Comparison of ENCODE assay signal across 29 cellular contexts in the genomic region with DNA sequence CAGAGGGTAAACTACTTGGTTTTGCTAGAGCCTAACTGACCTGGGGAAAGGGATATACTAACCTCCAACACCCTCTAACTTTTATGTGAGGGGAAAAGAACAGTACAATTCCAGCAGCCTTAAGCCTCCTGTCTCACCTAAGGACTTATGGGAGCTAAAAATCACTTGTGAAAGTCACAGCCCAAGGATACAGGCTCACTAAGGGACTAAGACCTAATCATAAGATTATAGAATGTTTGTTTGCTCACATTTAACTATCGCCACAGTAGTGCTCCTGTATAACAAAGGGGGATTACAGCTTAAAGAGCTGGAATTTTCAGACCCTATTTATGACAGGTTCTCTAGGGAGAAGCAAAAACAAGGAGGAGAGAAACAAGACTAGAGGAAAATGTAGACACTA.
"Had no signal": no experiment of that assay in that cellular context is flagged by ENCODE, and none has a peak within 500 bp of the region (broad histone marks: within the 10 kb centered on the region; RNA-seq: fewer than 3 reads in every experiment).

No MANE protein-coding gene starts in this region.

- H3K9me3 ChIP-seq: stomach, suprapubic skin, testis, thoracic aorta, thyroid gland, tibial artery, tibial nerve, transverse colon, upper lobe of left lung, upper lobe of right lung, uterus, vagina had no signal

- H3K27me3 Mint-ChIP-seq: stimulated activated memory B cell treated with anti-CD40 and anti-IgM and Interleukin-4, amounts not matched to agents 10 μg/mL and 1 μg/mL and 100 μg/mL, for 72 hours; stimulated activated naive B cell treated with anti-CD40 and anti-IgM and Interleukin-4, amounts not matched to agents 10 μg/mL and 1 μg/mL and 100 μg/mL, for 72 hours; stimulated activated naive CD8-positive, alpha-beta T cell treated with anti-CD3 and anti-CD28 coated beads, Interleukin-15, amount 100 ng/mL, for 72 hours; stimulated activated naive CD8-positive, alpha-beta T cell treated with anti-CD3 and anti-CD28 coated beads, Interleukin-15, Interleukin-2, amounts not matched to agents 100 ng/mL and 50 ng/mL, for 24 hours; type B pancreatic cell had no signal

- H3K4me1 Mint-ChIP-seq: stimulated activated effector memory CD8-positive, alpha-beta T cell treated with anti-CD3 and anti-CD28 coated beads, Interleukin-12 subunit alpha, Interleukin-12 subunit beta, amount 100 ng/mL, for 72 hours; stimulated activated memory B cell treated with anti-CD40 and anti-IgM and Interleukin-4, amounts not matched to agents 10 μg/mL and 1 μg/mL and 100 μg/mL, for 72 hours; stimulated activated naive B cell treated with anti-CD40 and anti-IgM and Interleukin-4, amounts not matched to agents 10 μg/mL and 1 μg/mL and 100 μg/mL, for 72 hours; stimulated activated naive CD8-positive, alpha-beta T cell treated with anti-CD3 and anti-CD28 coated beads, Interleukin-15, amount 100 ng/mL, for 72 hours had no signal

- H3K27ac Mint-ChIP-seq: stimulated activated effector memory CD8-positive, alpha-beta T cell treated with anti-CD3 and anti-CD28 coated beads, Interleukin-12 subunit alpha, Interleukin-12 subunit beta, amount 100 ng/mL, for 72 hours; stimulated activated memory B cell treated with anti-CD40 and anti-IgM and Interleukin-4, amounts not matched to agents 10 μg/mL and 1 μg/mL and 100 μg/mL, for 72 hours; stimulated activated naive B cell treated with anti-CD40 and anti-IgM and Interleukin-4, amounts not matched to agents 10 μg/mL and 1 μg/mL and 100 μg/mL, for 72 hours; stimulated activated naive CD8-positive, alpha-beta T cell treated with anti-CD3 and anti-CD28 coated beads, Interleukin-15, amount 100 ng/mL, for 72 hours; stimulated activated naive CD8-positive, alpha-beta T cell treated with anti-CD3 and anti-CD28 coated beads, Interleukin-15, Interleukin-2, amounts not matched to agents 100 ng/mL and 50 ng/mL, for 24 hours; type B pancreatic cell had no signal

- H3K36me3 ChIP-seq: stomach, suprapubic skin, thoracic aorta, thyroid gland, tibial artery, tibial nerve, transverse colon, upper lobe of left lung, upper lobe of right lung, uterus, vagina had no signal

- H3K4me3 ChIP-seq: stomach, suprapubic skin, testis, thoracic aorta, thyroid gland, tibial artery, tibial nerve, transverse colon, upper lobe of left lung, upper lobe of right lung, uterus, vagina had no signal

- DNase-seq: stimulated activated CD4-positive, alpha-beta T cell treated with anti-CD3 and anti-CD28 coated beads, Interleukin-2, amount 100 ng/mL, for 48 hours; stimulated activated CD4-positive, alpha-beta T cell treated with anti-CD3 and anti-CD28 coated beads, Interleukin-4, amount 100 ng/mL, for 1 hour; stimulated activated CD4-positive, alpha-beta T cell treated with anti-CD3 and anti-CD28 coated beads, Interleukin-4, amount 100 ng/mL, for 24 hours; stimulated activated CD4-positive, alpha-beta T cell treated with anti-CD3 and anti-CD28 coated beads, Interleukin-4, amount 100 ng/mL, for 4 hours; stimulated activated CD8-positive, alpha-beta memory T cell treated with anti-CD3 and anti-CD28 coated beads, Interleukin-4, amount 100 ng/mL, for 48 hours; stimulated activated naive B cell treated with anti-CD40 and anti-IgM and Interleukin-4, amounts not matched to agents 10 μg/mL and 1 μg/mL and 100 μg/mL, for 72 hours; stimulated activated naive CD4-positive, alpha-beta T cell; stimulated activated naive CD4-positive, alpha-beta T cell treated with Interleukin-2 at 50 U/mL for 16 hours; stimulated activated naive CD8-positive, alpha-beta T cell treated with anti-CD3 and anti-CD28 coated beads, Interleukin-15, amount 100 ng/mL, for 72 hours; stimulated activated naive CD8-positive, alpha-beta T cell treated with anti-CD3 and anti-CD28 coated beads, Interleukin-15, Interleukin-2, amounts not matched to agents 100 U/mL and 50 U/mL, for 24 hours; stomach; substantia nigra; testis; thyroid gland; tibial artery; transverse colon; trophoblast cell; upper lobe of left lung; upper lobe of right lung; uterus had no signal

- FAIRE-seq: urothelium cell line had no signal

- ATAC-seq: stimulated activated effector memory CD8-positive, alpha-beta T cell treated with anti-CD3 and anti-CD28 coated beads, Interleukin-12 subunit alpha, Interleukin-12 subunit beta, amount 100 ng/mL, for 72 hours; stimulated activated memory B cell treated with anti-CD40 and anti-IgM and Interleukin-4, amounts not matched to agents 10 μg/mL and 1 μg/mL and 100 μg/mL, for 72 hours; stimulated activated naive B cell treated with anti-CD40 and anti-IgM and Interleukin-4, amounts not matched to agents 10 μg/mL and 1 μg/mL and 100 μg/mL, for 72 hours; stimulated activated naive CD8-positive, alpha-beta T cell treated with anti-CD3 and anti-CD28 coated beads, Interleukin-15, amount 100 ng/mL, for 72 hours; stimulated activated naive CD8-positive, alpha-beta T cell treated with anti-CD3 and anti-CD28 coated beads, Interleukin-15, Interleukin-2, amounts not matched to agents 100 U/mL and 50 U/mL, for 24 hours; upper lobe of right lung had no signal

- H3K4me3 Mint-ChIP-seq: stimulated activated effector memory CD8-positive, alpha-beta T cell treated with anti-CD3 and anti-CD28 coated beads, Interleukin-12 subunit alpha, Interleukin-12 subunit beta, amount 100 ng/mL, for 72 hours; stimulated activated memory B cell treated with anti-CD40 and anti-IgM and Interleukin-4, amounts not matched to agents 10 μg/mL and 1 μg/mL and 100 μg/mL, for 72 hours; stimulated activated naive B cell treated with anti-CD40 and anti-IgM and Interleukin-4, amounts not matched to agents 10 μg/mL and 1 μg/mL and 100 μg/mL, for 72 hours; stimulated activated naive CD8-positive, alpha-beta T cell treated with anti-CD3 and anti-CD28 coated beads, Interleukin-15, amount 100 ng/mL, for 72 hours; stimulated activated naive CD8-positive, alpha-beta T cell treated with anti-CD3 and anti-CD28 coated beads, Interleukin-15, Interleukin-2, amounts not matched to agents 100 ng/mL and 50 ng/mL, for 24 hours; type B pancreatic cell had no signal

- H3K36me3 Mint-ChIP-seq: stimulated activated effector memory CD8-positive, alpha-beta T cell treated with anti-CD3 and anti-CD28 coated beads, Interleukin-12 subunit alpha, Interleukin-12 subunit beta, amount 100 ng/mL, for 72 hours; stimulated activated memory B cell treated with anti-CD40 and anti-IgM and Interleukin-4, amounts not matched to agents 10 μg/mL and 1 μg/mL and 100 μg/mL, for 72 hours; stimulated activated naive B cell treated with anti-CD40 and anti-IgM and Interleukin-4, amounts not matched to agents 10 μg/mL and 1 μg/mL and 100 μg/mL, for 72 hours; type B pancreatic cell had no signal

- H3K4me1 ChIP-seq: stomach, suprapubic skin, testis, thyroid gland, tibial artery, tibial nerve, transverse colon, upper lobe of left lung, upper lobe of right lung, uterus, vagina had no signal

- H3K9me3 Mint-ChIP-seq: stimulated activated memory B cell treated with anti-CD40 and anti-IgM and Interleukin-4, amounts not matched to agents 10 μg/mL and 1 μg/mL and 100 μg/mL, for 72 hours; stimulated activated naive B cell treated with anti-CD40 and anti-IgM and Interleukin-4, amounts not matched to agents 10 μg/mL and 1 μg/mL and 100 μg/mL, for 72 hours; stimulated activated naive CD8-positive, alpha-beta T cell treated with anti-CD3 and anti-CD28 coated beads, Interleukin-15, amount 100 ng/mL, for 72 hours; stimulated activated naive CD8-positive, alpha-beta T cell treated with anti-CD3 and anti-CD28 coated beads, Interleukin-15, Interleukin-2, amounts not matched to agents 100 ng/mL and 50 ng/mL, for 24 hours; type B pancreatic cell had no signal

- H3K27me3 ChIP-seq: stomach, suprapubic skin, testis, thyroid gland, tibial artery, transverse colon, upper lobe of left lung, upper lobe of right lung, vagina had no signal

- H3K27ac ChIP-seq: stomach, suprapubic skin, testis, thoracic aorta, thyroid gland, tibial artery, tibial nerve, transverse colon, upper lobe of left lung, upper lobe of right lung, uterus, vagina had no signal
